In the genomic region with DNA sequence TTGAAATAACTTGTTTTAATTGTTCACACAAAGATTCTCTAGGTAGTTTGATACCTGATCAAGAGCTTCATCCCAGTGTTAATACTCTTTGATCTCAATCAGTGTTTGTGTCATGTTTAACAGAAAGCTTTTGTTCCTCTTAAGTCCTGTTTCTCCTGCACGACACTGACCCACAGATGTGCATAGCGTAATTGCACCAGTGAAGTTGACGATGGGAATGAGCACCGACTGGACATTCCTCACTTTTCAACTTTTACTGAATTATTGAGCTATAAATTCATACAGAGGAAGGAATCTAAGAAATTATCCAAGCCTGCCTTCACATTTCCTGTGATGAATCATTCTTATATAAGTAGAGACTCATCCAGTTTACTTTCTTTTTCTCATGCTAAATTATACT, we compare ENCODE assay signal across 20 cellular contexts.
DNase-seq lines count a peak whose midpoint lies in the region; ATAC-seq and TF ChIP-seq lines count a peak whose summit lies in the region.
"Had no signal": no experiment of that assay in that cellular context is flagged by ENCODE, and none has a peak within 500 bp of the region (broad histone marks: within the 10 kb centered on the region; RNA-seq: fewer than 3 reads in every experiment).

No MANE protein-coding gene starts in this region.

- H3K4me2 ChIP-seq in mesendoderm (ENCODE audit: low read length): no peak overlapping the region
- H3K4me2 ChIP-seq: GM23338 had no signal

- DNase-seq in MCF 10A (ENCODE audit: unreplicated experiment) (no peak), breast epithelium (ENCODE audit: low spot score in 2 of 2) (no peak), RWPE1 (ENCODE audit: low spot score) (peak; percentile 16), foreskin melanocyte (peak; percentile 3), mesendoderm (no peak), DMS 273 (lab: John Stamatoyannopoulos, UW; ENCODE audit: unreplicated experiment) (no peak)
- DNase-seq: C1 segment of cervical spinal cord; DMS 273 treated with DMSO at 0.1 percent for 48 hours; Kasumi-1; NCI-H187; NCI-H345; NCI-H526; NK-92 treated with Interleukin-12 subunit alpha and Interleukin-12 subunit beta, amount 100 ng/mL, for 24 hours; SIG-M5 had no signal

- no peak overlapping the region for H3K9ac ChIP-seq in mesendoderm (ENCODE audit: low read length)

- H3K4me3 ChIP-seq in breast epithelium (no peak overlapping the region), mesendoderm (ENCODE audit: low read length) (no peak overlapping the region)
- H3K4me3 ChIP-seq: GM23338 had no signal

- no peaks in the 10 kb centered on the region for H3K36me3 Mint-ChIP-seq in MCF 10A (ENCODE audit: insufficient read depth, unreplicated experiment)
- H3K36me3 Mint-ChIP-seq: IgD-negative memory B cell had no signal

- H3K27ac ChIP-seq in breast epithelium: no peak overlapping the region
- H3K27ac ChIP-seq in RWPE1: no peak overlapping the region
- H3K27ac ChIP-seq in mesendoderm (ENCODE audit: low read depth, low read length): no peak overlapping the region
- H3K27ac ChIP-seq: 22Rv1 had no signal

- H3K36me3 ChIP-seq in breast epithelium: no peaks in the 10 kb centered on the region
- H3K36me3 ChIP-seq in mesendoderm (ENCODE audit: control insufficient read depth, insufficient read depth, low read length): no peaks in the 10 kb centered on the region

- intact Hi-C loops in MCF 10A (cut with micrococcal nuclease): no loop called here
- intact Hi-C loops in breast epithelium (cut with DNase I; ENCODE audit: low total_unique reads): loop anchor here (10.0 kb wide), 1 partner anchor 150 kb away; no protein-coding TSS in a partner anchor

- no peak overlapping the region for H4K5ac ChIP-seq in mesendoderm (ENCODE audit: low read length)

- no peak overlapping the region for H3K56ac ChIP-seq in mesendoderm (ENCODE audit: low read length)

- no peaks in the 10 kb centered on the region for H3K9me3 Mint-ChIP-seq in MCF 10A (ENCODE audit: unreplicated experiment)
- H3K9me3 Mint-ChIP-seq: GM23338 had no signal

- no peak overlapping the region for H3K4ac ChIP-seq in mesendoderm (ENCODE audit: low read depth, low read length)

- no peaks in the 10 kb centered on the region for H3K79me1 ChIP-seq in mesendoderm (ENCODE audit: low read length)

- TF ChIP-seq POLR2A in breast epithelium (IDR thresholded peaks at IDR 0.05): no peak

- CTCF ChIA-PET in MCF 10A (lab: Yijun Ruan, JAX) (interaction anchor here (0.6 kb wide), 1 partner anchor 227 kb away, joined by 3 read pairs; no protein-coding TSS in a partner anchor), RWPE1 (lab: Yijun Ruan, JAX) (interaction anchor here (0.7 to 0.8 kb wide), 2 partner anchors 103 to 312 kb away, joined by 3 read pairs; no protein-coding TSS in a partner anchor)

- TF ChIP-seq CTCF in MCF 10A (IDR thresholded peaks at IDR 0.05; ENCODE audit: unreplicated experiment) (no peak), breast epithelium (IDR thresholded peaks at IDR 0.05) (no peak), RWPE1 (conservative IDR thresholded peaks at IDR 0.05; ENCODE audit: low read depth) (no peak)

- WGBS in mesendoderm (ENCODE audit: extremely low coverage, insufficient coverage, low lambda C conversion rate): no CpG with 5 or more reads among the region's 4 CpGs

- H2BK120ac ChIP-seq in mesendoderm (ENCODE audit: low read depth, low read length): no peak overlapping the region

- no peak overlapping the region for H2BK15ac ChIP-seq in mesendoderm (replicated peaks; ENCODE audit: low read depth)

- BruUV-seq in MCF 10A (replicated peaks; lab: Mats Ljungman, UMichigan): no TSS peak

- no peaks in the 10 kb centered on the region for H3K4me1 ChIP-seq in breast epithelium
- H3K4me1 ChIP-seq in mesendoderm (ENCODE audit: control insufficient read depth, low read depth, low read length): no peaks in the 10 kb centered on the region

- no peaks in the 10 kb centered on the region for H3K79me2 ChIP-seq in mesendoderm (ENCODE audit: control insufficient read depth, insufficient read depth, low read length)

- POLR2A ChIA-PET in MCF 10A (lab: Yijun Ruan, JAX) (no interaction called here), RWPE1 (lab: Yijun Ruan, JAX; ENCODE audit: low non-redundant PET) (no interaction called here)

- H2BK5ac ChIP-seq in mesendoderm (ENCODE audit: low read length): no peak overlapping the region

- no peaks in the 10 kb centered on the region for H3K9me3 ChIP-seq in breast epithelium

- H3K27me3 ChIP-seq in breast epithelium: no peaks in the 10 kb centered on the region
- no peaks in the 10 kb centered on the region for H3K27me3 ChIP-seq in mesendoderm (ENCODE audit: insufficient read depth, low read length, poor library complexity)

- H3K23ac ChIP-seq in mesendoderm (ENCODE audit: low read length): no peak overlapping the region

- no peak overlapping the region for H3K18ac ChIP-seq in mesendoderm (ENCODE audit: low read length)

- H3K4me3 Mint-ChIP-seq in MCF 10A (ENCODE audit: unreplicated experiment): peak overlapping the region; percentile 6
- H3K4me3 Mint-ChIP-seq: GM23338, IgD-negative memory B cell had no signal

- H3K4me1 Mint-ChIP-seq in MCF 10A (ENCODE audit: insufficient read depth, unreplicated experiment): no peaks in the 10 kb centered on the region
- H3K4me1 Mint-ChIP-seq: IgD-negative memory B cell had no signal

- peak overlapping the region; percentile 70 for H3K27ac Mint-ChIP-seq in MCF 10A (ENCODE audit: low read depth, unreplicated experiment)
- H3K27ac Mint-ChIP-seq: GM23338, IgD-negative memory B cell had no signal

- no peak for ATAC-seq in GM21515 (IDR thresholded peaks at IDR 0.05; ENCODE audit: unreplicated experiment)
- no peak for ATAC-seq in HG03095 (IDR thresholded peaks at IDR 0.05; ENCODE audit: unreplicated experiment)
- ATAC-seq: GM23338, HCT116 had no signal

- H3K27me3 Mint-ChIP-seq in MCF 10A (ENCODE audit: insufficient read depth, unreplicated experiment): no peaks in the 10 kb centered on the region
- H3K27me3 Mint-ChIP-seq: IgD-negative memory B cell had no signal

- H4K8ac ChIP-seq in mesendoderm (ENCODE audit: low read depth, low read length): no peak overlapping the region

- no peak overlapping the region for H2AK5ac ChIP-seq in mesendoderm (ENCODE audit: low read length)

Comparison
In these comparisons a context has a peak if more than half of its experiments do, and no peak if none do; other contexts are left out.
1. DNase-seq: peak in RWPE1 (single experiment) and foreskin melanocyte (single experiment); none in MCF 10A (single experiment), breast epithelium (0 of 2), mesendoderm (single experiment) and DMS 273 (single experiment).